In genomic region chr5:173228107-173228506, GRCh38 we compare ENCODE assay signal across 24 cellular contexts. TPM values are rescaled to one million over a fixed set of nuclear protein-coding genes. Genes with fewer than 3 reads are reported as not detected.
"Had no signal": no experiment of that assay in that cellular context is flagged by ENCODE, and none has a peak within 500 bp of the region (broad histone marks: within the 10 kb centered on the region; RNA-seq: fewer than 3 reads in every experiment).

No MANE protein-coding gene starts in this region.

- H3K4me3 ChIP-seq: left lung, lung, neural progenitor cell, ovary had no signal

- H3K9me3 ChIP-seq: esophagus squamous epithelium, gastroesophageal sphincter, left lung, ovary, stomach, thoracic aorta, transverse colon had no signal

- FAIRE-seq: islet of Langerhans had no signal

- H3K27me3 ChIP-seq: ovary had no signal

- H2AFZ ChIP-seq: neural progenitor cell had no signal

- H3K9ac ChIP-seq: neural progenitor cell had no signal

- H3K27ac ChIP-seq: esophagus squamous epithelium, gastroesophageal sphincter, left lung, neural progenitor cell, ovary, stomach, thoracic aorta, transverse colon had no signal

- DNase-seq: effector memory CD8-positive, alpha-beta T cell; esophagus squamous epithelium; foreskin fibroblast; hippocampal formation; kidney glomerular epithelial cell; left lung; midbrain; nucleus accumbens; ovary; stimulated activated CD4-positive, alpha-beta T cell treated with anti-CD3 and anti-CD28 coated beads, Interleukin-2, amount 100 ng/mL, for 24 hours; stimulated activated naive CD4-positive, alpha-beta T cell; stomach; substantia nigra; transverse colon had no signal

- H3K36me3 ChIP-seq: esophagus squamous epithelium, gastroesophageal sphincter, left lung, neural progenitor cell, ovary, stomach, thoracic aorta, transverse colon had no signal

- ATAC-seq: effector memory CD8-positive, alpha-beta T cell; gastroesophageal sphincter; natural killer cell treated with Interleukin-12 subunit alpha and Interleukin-12 subunit beta and Interleukin-15 and Interleukin-18, amount 100 ng/mL, for 72 hours; sciatic nerve had no signal

RNA-seq across cellular contexts. Expression of gene NKX2-5, which starts 6.9 kb away (rescaled TPM):
- total RNA-seq: epithelial cell of proximal tubule; esophagus squamous epithelium; gastroesophageal sphincter; left lung; lung; natural killer cell treated with Interleukin-12 subunit alpha and Interleukin-12 subunit beta and Interleukin-15 and Interleukin-18, amount 100 ng/mL, for 72 hours; ovary; posterior vena cava; sciatic nerve; stomach; thoracic aorta; transverse colon; ureter had no signal
- polyA plus RNA-seq: lung, ovary had no signal
